ENCODE assay signal across 18 cellular contexts in genomic region chr12:29844667-29845066, GRCh38.
"Had no signal": no experiment of that assay in that cellular context is flagged by ENCODE, and none has a peak within 500 bp of the region (broad histone marks: within the 10 kb centered on the region; RNA-seq: fewer than 3 reads in every experiment).

No MANE protein-coding gene starts in this region.

- DNase-seq: activated CD4-positive, alpha-beta T cell treated with anti-CD3 and anti-CD28 coated beads, Interleukin-2, amount 50 U/mL, for 1 hour; activated naive CD4-positive, alpha-beta T cell treated with anti-CD3 and anti-CD28 coated beads, Interleukin-2, amount 10 ng/mL, durations not matched to agents 7 days and 5 days; adrenal gland; body of pancreas; cerebellar nuclear complex; dermis blood vessel endothelial cell; hypothalamus; mucosa of descending colon; stimulated activated CD4-positive, alpha-beta T cell treated with anti-CD3 and anti-CD28 coated beads, Interleukin-2, amount 100 ng/mL, for 48 hours; stimulated activated naive CD8-positive, alpha-beta T cell treated with anti-CD3 and anti-CD28 coated beads, Interleukin-15, Interleukin-2, amounts not matched to agents 100 U/mL and 50 U/mL, for 24 hours; upper lobe of left lung had no signal

- H3K36me3 ChIP-seq: adrenal gland, upper lobe of left lung had no signal

- H3K27ac ChIP-seq: adrenal gland, body of pancreas, upper lobe of left lung had no signal

- H3K27me3 ChIP-seq: adrenal gland, body of pancreas, upper lobe of left lung had no signal

- H3K27ac Mint-ChIP-seq: activated naive CD4-positive, alpha-beta T cell treated with anti-CD3 and anti-CD28 coated beads, Interleukin-2, amount 10 ng/mL, durations not matched to agents 7 days and 5 days; activated T-helper 2 cell treated with anti-CD3 and anti-CD28 coated beads, Interferon-gamma antibody, Interleukin-2, Interleukin-4, amounts not matched to agents 10 μg/mL and 5 μg/mL and 100 μg/mL, durations not matched to agents 14 hours and 24 hours and 36 hours; nephron; T-helper 1 cell treated with Interleukin-12 subunit alpha and Interleukin-12 subunit beta and Interleukin-4 antibody, amounts not matched to agents 30 μg/mL and 1 μg/mL, for 36 hours; WTC11 had no signal

- ATAC-seq: body of pancreas; esophagus mucosa; mucosa of descending colon; sciatic nerve; stimulated activated naive CD8-positive, alpha-beta T cell treated with anti-CD3 and anti-CD28 coated beads, Interleukin-15, Interleukin-2, amounts not matched to agents 100 U/mL and 50 U/mL, for 24 hours; WTC11 had no signal

- H3K27me3 Mint-ChIP-seq: activated naive CD4-positive, alpha-beta T cell treated with anti-CD3 and anti-CD28 coated beads, Interleukin-2, amount 10 ng/mL, durations not matched to agents 7 days and 5 days had no signal

- H3K9me3 ChIP-seq: adrenal gland, upper lobe of left lung had no signal

- H3K4me3 ChIP-seq: adrenal gland, body of pancreas, lung, mucosa of descending colon, upper lobe of left lung had no signal

- H3K36me3 Mint-ChIP-seq: activated naive CD4-positive, alpha-beta T cell treated with anti-CD3 and anti-CD28 coated beads, Interleukin-2, amount 10 ng/mL, durations not matched to agents 7 days and 5 days had no signal

- H3K4me1 ChIP-seq: adrenal gland, body of pancreas, upper lobe of left lung had no signal

- H3K4me3 Mint-ChIP-seq: activated naive CD4-positive, alpha-beta T cell treated with anti-CD3 and anti-CD28 coated beads, Interleukin-2, amount 10 ng/mL, durations not matched to agents 7 days and 5 days; nephron; T-helper 1 cell treated with Interleukin-12 subunit alpha and Interleukin-12 subunit beta and Interleukin-4 antibody, amounts not matched to agents 30 μg/mL and 1 μg/mL, for 36 hours; WTC11 had no signal

- H3K4me1 Mint-ChIP-seq: activated naive CD4-positive, alpha-beta T cell treated with anti-CD3 and anti-CD28 coated beads, Interleukin-2, amount 10 ng/mL, durations not matched to agents 7 days and 5 days; WTC11 had no signal
